16 cellular contexts compared by ENCODE assay signal in the genomic region with DNA sequence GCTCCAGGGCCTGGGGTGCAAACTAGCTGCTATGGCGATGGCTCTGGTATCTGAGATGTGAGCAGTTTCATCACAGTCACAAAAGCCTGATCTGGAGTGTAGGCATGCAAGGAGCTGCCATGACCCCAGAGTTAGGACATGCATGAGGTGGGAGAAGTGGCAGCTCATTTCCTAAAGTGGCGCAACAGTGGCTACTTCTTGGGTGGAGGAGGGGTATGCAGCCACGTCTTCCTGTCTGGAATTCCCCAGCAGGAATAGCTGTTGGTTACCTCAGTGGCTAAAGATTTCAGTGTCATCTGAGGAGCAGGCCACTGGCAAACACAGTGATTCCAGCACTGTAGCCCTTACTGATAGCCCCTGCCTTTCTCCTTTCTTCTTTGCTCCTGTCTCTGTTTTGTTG.
A peak's percentile ranks its signal among the peaks of the same experiment; 100 is the strongest.
DNase-seq lines count a peak whose midpoint lies in the region; ATAC-seq, FAIRE-seq and TF ChIP-seq lines count a peak whose summit lies in the region.
"Had no signal": no experiment of that assay in that cellular context is flagged by ENCODE, and none has a peak within 500 bp of the region (broad histone marks: within the 10 kb centered on the region; RNA-seq: fewer than 3 reads in every experiment).

No MANE protein-coding gene starts in this region.

- H3K4me3 ChIP-seq in endodermal cell (ENCODE audit: low read length) (no peak overlapping the region), left lung (no peak overlapping the region), MG63 (no peak overlapping the region)
- H3K4me3 ChIP-seq: upper lobe of left lung had no signal

- H3K27ac Mint-ChIP-seq in endodermal cell = peak overlapping the region; percentile 7
- H3K27ac Mint-ChIP-seq: mesothelial cell of epicardium, T-cell had no signal

- H3K9me3 Mint-ChIP-seq in endodermal cell = no peaks in the 10 kb centered on the region
- H3K9me3 Mint-ChIP-seq: mesothelial cell of epicardium had no signal

- no peaks in the 10 kb centered on the region for H3K4me1 ChIP-seq in endodermal cell (ENCODE audit: control insufficient read depth, insufficient read depth, low read length)
- H3K4me1 ChIP-seq in left lung = no peaks in the 10 kb centered on the region
- H3K4me1 ChIP-seq: parathyroid adenoma, upper lobe of left lung had no signal

- 88 to 93% methylated on average over 3 of the region's 3 CpGs for WGBS in endodermal cell (ENCODE audit: insufficient coverage in 1 of 2, insufficient read length in 1 of 2), 2 experiments

- H3K4me3 Mint-ChIP-seq in endodermal cell = no peak overlapping the region
- H3K4me3 Mint-ChIP-seq: mesothelial cell of epicardium, T-cell had no signal

- H3K36me3 ChIP-seq in endodermal cell (ENCODE audit: control insufficient read depth, insufficient read depth, low read length) (no peaks in the 10 kb centered on the region), left lung (no peaks in the 10 kb centered on the region), MG63 (no peaks in the 10 kb centered on the region)
- H3K36me3 ChIP-seq: upper lobe of left lung had no signal

- FAIRE-seq in GM19239 (lab: Jason Lieb, UNC) = no peak
- FAIRE-seq: H54 had no signal

- ATAC-seq in left lung (peak; percentile 13), GM19035 (IDR thresholded peaks at IDR 0.05; ENCODE audit: unreplicated experiment) (no peak), GM18520 (IDR thresholded peaks at IDR 0.05; ENCODE audit: unreplicated experiment) (no peak)
- ATAC-seq: T-cell had no signal

- H3K9me3 ChIP-seq in endodermal cell (ENCODE audit: control insufficient read depth, low read length) (no peaks in the 10 kb centered on the region), left lung (no peaks in the 10 kb centered on the region), MG63 (no peaks in the 10 kb centered on the region)
- H3K9me3 ChIP-seq: upper lobe of left lung had no signal

- H3K27me3 Mint-ChIP-seq in endodermal cell (ENCODE audit: insufficient read depth) = no peaks in the 10 kb centered on the region
- H3K27me3 Mint-ChIP-seq: T-cell had no signal

- no peak overlapping the region for H3K27ac ChIP-seq in endodermal cell (ENCODE audit: low read depth, low read length)
- no peak overlapping the region for H3K27ac ChIP-seq in left lung
- H3K27ac ChIP-seq: parathyroid adenoma, upper lobe of left lung had no signal

- no peaks in the 10 kb centered on the region for H3K36me3 Mint-ChIP-seq in endodermal cell (ENCODE audit: low read depth)
- H3K36me3 Mint-ChIP-seq: mesothelial cell of epicardium, T-cell had no signal

- H3K4me1 Mint-ChIP-seq in endodermal cell = no peaks in the 10 kb centered on the region
- H3K4me1 Mint-ChIP-seq: mesothelial cell of epicardium, T-cell had no signal

- intact Hi-C loops in left lung (cut with DNase I) = no loop called here

- no peak overlapping the region for H3K9ac ChIP-seq in endodermal cell (ENCODE audit: extremely low read depth, low read length, poor library complexity, severe bottlenecking)
- H3K9ac ChIP-seq: parathyroid adenoma had no signal

- TF ChIP-seq CTCF in endodermal cell (conservative IDR thresholded peaks at IDR 0.05) (no peak), left lung (IDR thresholded peaks at IDR 0.05) (no peak)

- DNase-seq in AG08396 (ENCODE audit: low spot score) = peak; percentile 22
- DNase-seq in HT1080 (ENCODE audit: low read depth) = peak; percentile 53
- DNase-seq in endodermal cell = peak; percentile 46
- no peak for DNase-seq in left lung
- DNase-seq in MG63 = no peak
- no peak for DNase-seq in GM19239 (ENCODE audit: insufficient read length, low spot score)
- DNase-seq: AML-193; effector CD4-positive, alpha-beta T cell; NCI-H2171 treated with DMSO at 0.1 percent for 48 hours; T-cell; upper lobe of left lung had no signal

- H3K27me3 ChIP-seq in endodermal cell (ENCODE audit: control insufficient read depth, insufficient read depth, low read length, poor library complexity, severe bottlenecking) (no peaks in the 10 kb centered on the region), left lung (no peaks in the 10 kb centered on the region), MG63 (no peaks in the 10 kb centered on the region)
- H3K27me3 ChIP-seq: upper lobe of left lung had no signal

Comparison
In these comparisons a context has a peak if more than half of its experiments do, and no peak if none do; other contexts are left out.
1. DNase-seq: peak in AG08396 (single experiment), HT1080 (single experiment) and endodermal cell (single experiment); none in left lung (0 of 2), MG63 (single experiment) and GM19239 (single experiment).